In the genomic region with DNA sequence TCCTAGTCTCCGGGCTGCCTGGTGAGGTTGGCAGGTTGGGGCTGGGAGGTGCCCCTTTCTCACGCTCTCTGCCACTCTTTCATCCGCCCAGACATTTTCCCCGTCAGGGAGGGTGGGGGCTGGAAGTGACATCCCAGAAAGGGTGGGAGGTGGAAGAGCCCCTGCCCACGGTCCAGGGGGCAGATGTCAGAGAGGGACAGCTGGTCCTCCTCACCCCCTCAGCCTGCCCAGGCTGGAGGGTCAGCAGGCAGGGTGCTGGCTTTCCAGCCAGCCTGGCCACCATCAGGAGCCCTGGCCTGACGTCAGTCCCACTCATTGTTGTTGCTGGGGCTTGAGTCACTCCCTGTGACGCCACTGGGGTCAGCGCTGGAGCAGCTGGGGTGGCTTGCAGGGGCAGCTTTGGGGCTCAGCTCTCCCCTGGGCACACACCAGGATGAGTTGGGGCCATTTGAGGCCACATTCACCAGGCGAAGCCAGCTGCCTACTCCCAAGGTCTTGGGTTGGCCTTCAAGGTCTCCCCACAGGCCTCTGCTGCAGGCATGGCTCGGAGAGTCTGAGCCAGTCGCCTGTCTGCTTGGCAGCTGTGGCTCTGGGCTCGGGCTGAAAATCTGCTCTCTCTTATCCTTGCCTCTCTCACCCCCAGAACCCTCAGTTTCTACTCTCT, we compare ENCODE assay signal across 11 cellular contexts. TPM values are rescaled to one million over a fixed set of nuclear protein-coding genes. Genes with fewer than 3 reads are reported as not detected.
DNase-seq lines count a peak whose midpoint lies in the region; ATAC-seq, FAIRE-seq and TF ChIP-seq lines count a peak whose summit lies in the region.
"Had no signal": no experiment of that assay in that cellular context is flagged by ENCODE, and none has a peak within 500 bp of the region (broad histone marks: within the 10 kb centered on the region; RNA-seq: fewer than 3 reads in every experiment).

No MANE protein-coding gene starts in this region.

- H3K27me3 Mint-ChIP-seq in HFFc6 (ENCODE audit: insufficient read depth): peaks cover 33% of the 10 kb centered on the region

- no peaks in the 10 kb centered on the region for H3K27me3 ChIP-seq in bronchial epithelial cell (ENCODE audit: control insufficient read depth, insufficient read depth, low read length)
- H3K27me3 ChIP-seq in spleen (replicated peaks in 1 of 7): no peaks in the 10 kb centered on the region

- H3K4me3 ChIP-seq in bronchial epithelial cell (ENCODE audit: low read depth, low read length) (no peak overlapping the region), spleen (no peak overlapping the region)

- intact Hi-C loops in left cardiac atrium (cut with DNase I) (no loop called here), spleen (cut with DNase I; ENCODE audit: low total_unique reads) (no loop called here)

- peaks cover 41% of the 10 kb centered on the region for H3K4me1 Mint-ChIP-seq in HFFc6 (ENCODE audit: low read depth)

- WGBS in spleen, 5 donors: 59 to 80% (median 66%) methylated on average over 11 to 12 of the region's 12 CpGs

- H3K36me3 Mint-ChIP-seq in HFFc6 (ENCODE audit: low read depth): no peaks in the 10 kb centered on the region

- no peaks in the 10 kb centered on the region; the same call in 1 of the 2 replicates for H3K9me3 Mint-ChIP-seq in HFFc6

- H3K27ac ChIP-seq in spleen: peak overlapping the region in 7 of 8 donors; percentile 26 to 64 (median 55)

- TF ChIP-seq CTCF in HFFc6 (IDR thresholded peaks at IDR 0.05) (no peak), bronchial epithelial cell (IDR thresholded peaks at IDR 0.05; ENCODE audit: insufficient read depth, low read length, severe bottlenecking) (no peak), spleen (IDR thresholded peaks at IDR 0.05 in 8 of 11, conservative IDR thresholded peaks at IDR 0.05 in 3 of 11) (no peak)

- TF ChIP-seq POLR2A in spleen (IDR thresholded peaks at IDR 0.05): no peak

- peak; percentile 37 to 59 for ATAC-seq in left cardiac atrium
- ATAC-seq: activated CD8-positive, alpha-beta T cell treated with anti-CD3 and anti-CD28 coated beads, Interleukin-2, amount 10 ng/mL, durations not matched to agents 7 days and 5 days had no signal

- DNase-seq in HFFc6: peak; percentile 64
- peak; percentile 28 for DNase-seq in bronchial epithelial cell (ENCODE audit: low read depth)
- DNase-seq in left cardiac atrium: peak; percentile 91
- no peak for DNase-seq in spleen
- DNase-seq in mucosa of gallbladder (ENCODE audit: low spot score): no peak
- DNase-seq in pons (ENCODE audit: low spot score): no peak
- DNase-seq in T-helper 2 cell: no peak
- no peak for DNase-seq in T-helper 1 cell
- DNase-seq: activated CD8-positive, alpha-beta T cell treated with anti-CD3 and anti-CD28 coated beads, Interleukin-2, amount 10 ng/mL, durations not matched to agents 7 days and 5 days; NCI-H2029; SK-N-SH had no signal

- H3K4me1 ChIP-seq in spleen: peaks cover 0 to 54% (median 31%) of the 10 kb centered on the region in 6 donors

- H3K9me3 ChIP-seq in spleen: no peaks in the 10 kb centered on the region
- H3K9me3 ChIP-seq: SK-N-SH had no signal

- H3K27ac Mint-ChIP-seq in HFFc6: peak overlapping the region; percentile 92
- H3K27ac Mint-ChIP-seq: activated CD8-positive, alpha-beta T cell treated with anti-CD3 and anti-CD28 coated beads, Interleukin-2, amount 10 ng/mL, durations not matched to agents 7 days and 5 days had no signal

- H3K4me3 Mint-ChIP-seq in HFFc6: peak overlapping the region; percentile 26; the same call in 1 of the 2 replicates
- H3K4me3 Mint-ChIP-seq: activated CD8-positive, alpha-beta T cell treated with anti-CD3 and anti-CD28 coated beads, Interleukin-2, amount 10 ng/mL, durations not matched to agents 7 days and 5 days had no signal

- no peaks in the 10 kb centered on the region for H3K36me3 ChIP-seq in bronchial epithelial cell (ENCODE audit: control insufficient read depth, insufficient read depth, low read length)
- peaks cover 0 to 7% (median under 1%) of the 10 kb centered on the region in 6 donors for H3K36me3 ChIP-seq in spleen

- FAIRE-seq in bronchial epithelial cell (lab: Jason Lieb, UNC): no peak

RNA-seq across cellular contexts. Expression of a gene that starts 5.7 kb away (rescaled TPM):
- total RNA-seq in HFFc6 (2021; fragmentation: NEBNext Ultra II Directional; extraction: Animal tissue kit (Norgen Biotek cat#: 25700)): 10 to 100 TPM; 62.1 to 73.6 (median 66.6) TPM
- 153 and 181 TPM in 2 replicates for total RNA-seq in bronchial epithelial cell
- 10 to 100 TPM; 25.2 to 28.7 TPM for total RNA-seq in left cardiac atrium
- 10 to 100 TPM; 23.5 to 40.1 (median 32.3) TPM for total RNA-seq in spleen
- polyA plus RNA-seq in spleen: 10 to 100 TPM; 32.0 to 81.1 (median 35.3) TPM
- total RNA-seq in mucosa of gallbladder: 38.6 TPM

RNA-seq across cellular contexts. Expression of a gene that starts 12.9 kb away (rescaled TPM):
- total RNA-seq in HFFc6 (2021; fragmentation: NEBNext Ultra II Directional; extraction: Animal tissue kit (Norgen Biotek cat#: 25700)): 10 to 100 TPM; 10.3 to 46.6 (median 43.6) TPM
- 0.38 and 0.79 TPM in 2 replicates for total RNA-seq in bronchial epithelial cell
- total RNA-seq in left cardiac atrium: 100 to 1,000 TPM in 1 of 2 donors, 10 to 100 TPM in 1; 85.6 to 172 TPM
- 100 to 1,000 TPM in 1 of 7 donors, 10 to 100 TPM in 6; 12.0 to 113 (median 58.4) TPM for total RNA-seq in spleen
- 10 to 100 TPM; 11.8 to 43.5 (median 13.7) TPM for polyA plus RNA-seq in spleen
- total RNA-seq in mucosa of gallbladder: 131 TPM

RNA-seq across cellular contexts. Expression of a gene that starts 15.4 kb away (rescaled TPM):
- total RNA-seq in HFFc6 (2021; fragmentation: NEBNext Ultra II Directional; extraction: Animal tissue kit (Norgen Biotek cat#: 25700)): not detected
- total RNA-seq in bronchial epithelial cell (0.13 and 0.26 TPM in 2 replicates), left cardiac atrium (under 1 TPM in 1 of 2 donors, not detected in 1; 0.27 TPM), spleen (1 to 10 TPM in 6 of 7 donors, under 1 TPM in 1; 0.64 to 8.1 (median 4.9) TPM), mucosa of gallbladder (0.46 TPM)
- polyA plus RNA-seq in spleen: 1 to 10 TPM in 2 of 3 donors, under 1 TPM in 1; 0.85 to 1.7 (median 1.1) TPM
- total RNA-seq: activated CD8-positive, alpha-beta T cell treated with anti-CD3 and anti-CD28 coated beads, Interleukin-2, amount 10 ng/mL, durations not matched to agents 7 days and 5 days had no signal
- polyA plus RNA-seq: SK-N-SH had no signal

RNA-seq across cellular contexts. Expression of a gene that starts 57.4 kb away (rescaled TPM):
- total RNA-seq in HFFc6 (2021; fragmentation: NEBNext Ultra II Directional; extraction: Animal tissue kit (Norgen Biotek cat#: 25700)): under 1 TPM; 0.24 to 1.00 (median 0.69) TPM
- total RNA-seq in bronchial epithelial cell: under 0.01 TPM in 1 of 2 replicates, not detected in the other
- 10 to 100 TPM; 25.3 to 44.0 TPM for total RNA-seq in left cardiac atrium
- 100 to 1,000 TPM in 1 of 7 donors, 10 to 100 TPM in 6; 31.7 to 141 (median 69.5) TPM for total RNA-seq in spleen
- 10 to 100 TPM; 25.5 to 38.2 (median 35.2) TPM for polyA plus RNA-seq in spleen
- total RNA-seq in mucosa of gallbladder: 23.9 TPM

Comparison
In these comparisons a context has a peak if more than half of its experiments do, and no peak if none do; other contexts are left out.
1. DNase-seq: peak in HFFc6 (single experiment), bronchial epithelial cell (single experiment) and left cardiac atrium (single experiment); none in spleen (single experiment), mucosa of gallbladder (single experiment), pons (single experiment), T-helper 2 cell (0 of 5) and T-helper 1 cell (0 of 5).